ENCODE assay signal across 16 cellular contexts in genomic region chr14:103833711-103834110, GRCh38. TPM values are rescaled to one million over a fixed set of nuclear protein-coding genes. Genes with fewer than 3 reads are reported as not detected.
DNase-seq lines count a peak whose midpoint lies in the region; ATAC-seq and TF ChIP-seq lines count a peak whose summit lies in the region.
"Had no signal": no experiment of that assay in that cellular context is flagged by ENCODE, and none has a peak within 500 bp of the region (broad histone marks: within the 10 kb centered on the region; RNA-seq: fewer than 3 reads in every experiment).

No MANE protein-coding gene starts in this region.

- H3K4me1 Mint-ChIP-seq in WTC11, result no peaks in the 10 kb centered on the region
- H3K4me1 Mint-ChIP-seq in CD4-positive, alpha-beta memory T cell, result peaks cover 14 to 24% (median 20%) of the 10 kb centered on the region in 4 donors

- no peak overlapping the region for H3K4me2 ChIP-seq in osteoblast (ENCODE audit: insufficient read depth, low read length)

- no peaks in the 10 kb centered on the region for H3K27me3 ChIP-seq in osteoblast (ENCODE audit: insufficient read depth, low read length)
- H3K27me3 ChIP-seq in CD4-positive, alpha-beta memory T cell (ENCODE audit: insufficient read depth, low read length), result no peaks in the 10 kb centered on the region

- H3K4me3 ChIP-seq in HEK293 (ENCODE audit: low read depth, low read length) (no peak overlapping the region), osteoblast (ENCODE audit: insufficient read depth, low read length) (no peak overlapping the region)
- H3K4me3 ChIP-seq in CD4-positive, alpha-beta memory T cell (ENCODE audit: low read length in 2 of 2), result no peak overlapping the region

- H4K20me1 ChIP-seq in osteoblast (ENCODE audit: insufficient read depth, low read length), result peaks cover 3% of the 10 kb centered on the region

- H3K9me3 ChIP-seq in HEK293 (ENCODE audit: control insufficient read depth, insufficient read depth, low read depth, low read length), result no peaks in the 10 kb centered on the region
- H3K9me3 ChIP-seq in osteoblast (ENCODE audit: low read depth, low read length), result no peaks in the 10 kb centered on the region
- H3K9me3 ChIP-seq in CD4-positive, alpha-beta memory T cell (ENCODE audit: control insufficient read depth in 1 of 2, low read length in 2 of 2), result no peaks in the 10 kb centered on the region
- H3K9me3 ChIP-seq: Caco-2 had no signal

- H3K36me3 ChIP-seq in HEK293 (ENCODE audit: control insufficient read depth in 2 of 2, insufficient read depth in 1 of 2, low read length in 2 of 2), result no peaks in the 10 kb centered on the region; a peak in 1 of 3 replicates
- H3K36me3 ChIP-seq in osteoblast (ENCODE audit: insufficient read depth, low read length), result no peaks in the 10 kb centered on the region
- H3K36me3 ChIP-seq in CD4-positive, alpha-beta memory T cell (ENCODE audit: insufficient read depth, low read length), result no peaks in the 10 kb centered on the region

- intact Hi-C loops in CD4-positive, alpha-beta memory T cell (cut with micrococcal nuclease), result no loop called here

- no peak overlapping the region for H3K27ac ChIP-seq in HEK293 (ENCODE audit: extremely low read depth, low read depth, low read length)
- no peak overlapping the region for H3K27ac ChIP-seq in osteoblast (ENCODE audit: low read depth, low read length)
- no peak overlapping the region for H3K27ac ChIP-seq in CD4-positive, alpha-beta memory T cell (ENCODE audit: low read depth, low read length)

- H3K9me3 Mint-ChIP-seq in WTC11, result no peaks in the 10 kb centered on the region
- H3K9me3 Mint-ChIP-seq in CD4-positive, alpha-beta memory T cell, result no peaks in the 10 kb centered on the region
- H3K9me3 Mint-ChIP-seq: CD8-positive, alpha-beta T cell had no signal

- peaks cover 2% of the 10 kb centered on the region for H3K79me2 ChIP-seq in osteoblast (ENCODE audit: insufficient read depth, low read length)

- no peak overlapping the region for H3K4me3 Mint-ChIP-seq in WTC11
- no peak overlapping the region for H3K4me3 Mint-ChIP-seq in CD4-positive, alpha-beta memory T cell
- H3K4me3 Mint-ChIP-seq: CD8-positive, alpha-beta T cell had no signal

- H3K27me3 Mint-ChIP-seq in WTC11 (ENCODE audit: low read depth), result no peaks in the 10 kb centered on the region; the same call in 1 of the 2 replicates
- H3K27me3 Mint-ChIP-seq in CD4-positive, alpha-beta memory T cell, result no peaks in the 10 kb centered on the region

- no peaks in the 10 kb centered on the region for H3K36me3 Mint-ChIP-seq in WTC11
- no peaks in the 10 kb centered on the region for H3K36me3 Mint-ChIP-seq in CD4-positive, alpha-beta memory T cell

- H2AFZ ChIP-seq in osteoblast (ENCODE audit: low read length), result no peak overlapping the region

- POLR2A ChIA-PET in HEK293 (lab: Yijun Ruan, JAX), result interaction anchor here (0.9 kb wide), 1 partner anchor 13 kb away, joined by 3 read pairs; the partner anchor contains the start of gene PPP1R13B
- POLR2A ChIA-PET in WTC11 (lab: Charles Lee), result no interaction called here
- POLR2A ChIA-PET in CD4-positive, alpha-beta memory T cell (lab: Charles Lee; ENCODE audit: partially characterized antibody), result no interaction called here

- ATAC-seq in WTC11 (no peak), GM18511 (IDR thresholded peaks at IDR 0.05; ENCODE audit: unreplicated experiment) (no peak), GM19397 (IDR thresholded peaks at IDR 0.05; ENCODE audit: unreplicated experiment) (no peak)
- ATAC-seq: CD8-positive, alpha-beta T cell had no signal

- DNase-seq in WTC11 (ENCODE audit: low spot score) (no peak), iris pigment epithelial cell (ENCODE audit: low read depth) (peak; percentile 17), osteoblast (ENCODE audit: insufficient read length, low spot score, missing footprints) (peak; percentile 25), NCI-H2107 (lab: John Stamatoyannopoulos, UW) (no peak)
- no peak for DNase-seq in CD4-positive, alpha-beta memory T cell
- DNase-seq: C1 segment of cervical spinal cord; Caco-2; CD8-positive, alpha-beta T cell; DMS153; DND-41; GOT3; H7; HCEC 1CT had no signal

- CTCF ChIA-PET in HEK293 (lab: Yijun Ruan, JAX) (interaction anchor here (0.6 to 1.9 kb wide), 3 partner anchors 17 to 245 kb away, joined by 3 to 5 read pairs (median 5); no protein-coding TSS in a partner anchor), WTC11 (lab: Charles Lee) (interaction anchor here (0.6 to 0.7 kb wide), 3 partner anchors 14 to 806 kb away, joined by 3 to 4 read pairs (median 3); partner anchors contain the start of gene PPP1R13B)
- CTCF ChIA-PET in CD4-positive, alpha-beta memory T cell (lab: Charles Lee; ENCODE audit: partially characterized antibody), result no interaction called here

- peak overlapping the region; percentile 10; the same call in 1 of the 2 replicates for H3K27ac Mint-ChIP-seq in WTC11
- peak overlapping the region in 1 of 7 donors; percentile 11 for H3K27ac Mint-ChIP-seq in CD4-positive, alpha-beta memory T cell
- H3K27ac Mint-ChIP-seq: CD8-positive, alpha-beta T cell had no signal

- TF ChIP-seq CTCF in HEK293 (tag by site-specific recombination; IDR thresholded peaks at IDR 0.05), result no peak
- no peak for TF ChIP-seq CTCF in WTC11 (IDR thresholded peaks at IDR 0.05)
- no peak for TF ChIP-seq CTCF in osteoblast (IDR thresholded peaks at IDR 0.05; ENCODE audit: extremely low read depth, low read depth, low read length)

- H3K4me1 ChIP-seq in HEK293 (ENCODE audit: control insufficient read depth, insufficient read depth, low read length), result peaks cover 2% of the 10 kb centered on the region; the same call in 1 of the 2 replicates
- no peaks in the 10 kb centered on the region for H3K4me1 ChIP-seq in osteoblast (ENCODE audit: insufficient read depth, low read length)
- no peaks in the 10 kb centered on the region for H3K4me1 ChIP-seq in CD4-positive, alpha-beta memory T cell (ENCODE audit: insufficient read depth, low read length)
- H3K4me1 ChIP-seq: Caco-2 had no signal

TF ChIP-seq in HEK293, 187 proteins besides CTCF, POLR2A, EP300 and RAD21:
- 0 out of 2 replicates have a peak, but pooled peaks have one; percentile 15 for TF ChIP-seq ZIC2 (tag by site-specific recombination; IDR thresholded peaks at IDR 0.05)
- TF ChIP-seq ZNF398 (tag by site-specific recombination; IDR thresholded peaks at IDR 0.05), result no peak
TF ChIP-seq in HEK293: peak in this region for 1.

TF ChIP-seq in WTC11, 78 proteins besides CTCF, POLR2A, EP300 and RAD21 (continues in another document):
- TF ChIP-seq E2F4 (CRISPR knock-in tag; IDR thresholded peaks at IDR 0.05; ENCODE audit: borderline replicate concordance, low read depth), result no peak
- no peak for TF ChIP-seq ZNF532 (CRISPR knock-in tag; IDR thresholded peaks at IDR 0.05; ENCODE audit: borderline replicate concordance)
- TF ChIP-seq ELF4 (CRISPR knock-in tag; IDR thresholded peaks at IDR 0.05; ENCODE audit: low read depth), result no peak
- TF ChIP-seq ETV6 (CRISPR knock-in tag; IDR thresholded peaks at IDR 0.05), result no peak

RNA-seq across cellular contexts. Expression of gene PPP1R13B, which starts 13.7 kb away (rescaled TPM):
- total RNA-seq in WTC11 (2021) (9.3 to 10.3 TPM (median 10.0 TPM) in 3 replicates), osteoblast (3.3 and 4.4 TPM in 2 replicates)
- total RNA-seq in CD4-positive, alpha-beta memory T cell, result 10 to 100 TPM; 23.3 to 30.5 TPM
- 1 to 10 TPM in 1 of 2 donors, under 1 TPM in 1; 0.72 to 8.2 TPM for polyA plus RNA-seq in CD4-positive, alpha-beta memory T cell

Comparison
In these comparisons a context has a peak if more than half of its experiments do, and no peak if none do; other contexts are left out.
1. DNase-seq: peak in iris pigment epithelial cell (single experiment) and osteoblast (single experiment); none in WTC11 (single experiment), NCI-H2107 (single experiment) and CD4-positive, alpha-beta memory T cell (0 of 5).